8 cellular contexts compared by ENCODE assay signal in the genomic region with DNA sequence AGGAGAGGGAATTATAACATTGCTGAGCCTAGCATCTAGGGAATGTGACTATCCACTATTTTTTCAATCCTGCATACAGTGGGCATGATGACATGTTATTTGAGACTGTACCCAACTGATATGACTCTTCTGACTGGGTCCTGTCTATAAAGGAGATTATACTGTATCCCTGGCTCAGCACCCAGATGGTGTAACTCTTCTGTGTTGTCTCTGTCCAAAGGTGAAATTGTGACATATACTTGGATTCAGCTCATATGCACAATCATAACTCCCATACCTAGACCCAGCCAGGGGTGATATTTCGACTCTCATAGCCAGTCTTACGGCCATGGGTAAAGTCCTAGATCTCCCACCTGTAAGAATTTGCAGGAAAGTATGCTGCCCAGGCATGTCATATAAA.
"Had no signal": no experiment of that assay in that cellular context is flagged by ENCODE, and none has a peak within 500 bp of the region (broad histone marks: within the 10 kb centered on the region; RNA-seq: fewer than 3 reads in every experiment).

No MANE protein-coding gene starts in this region.

- H3K4me3 ChIP-seq: GM12878 had no signal

- DNase-seq: GDM1, GF-D8 had no signal

- FAIRE-seq: G401.6, GM12878, GM12891, GM12892, GM18507, GM19239 had no signal

- ATAC-seq: GM12878 had no signal
